Comparison of ENCODE assay signal across 19 cellular contexts in genomic region chr12:81381951-81382350, GRCh38.
A peak's percentile ranks its signal among the peaks of the same experiment; 100 is the strongest.
DNase-seq lines count a peak whose midpoint lies in the region; FAIRE-seq and TF ChIP-seq lines count a peak whose summit lies in the region.
"Had no signal": no experiment of that assay in that cellular context is flagged by ENCODE, and none has a peak within 500 bp of the region (broad histone marks: within the 10 kb centered on the region; RNA-seq: fewer than 3 reads in every experiment).

No MANE protein-coding gene starts in this region.

- H3K27ac ChIP-seq in 22Rv1 (peak overlapping the region; percentile 43), coronary artery (no peak overlapping the region)
- H3K27ac ChIP-seq: BLaER1 treated with 17β-estradiol and CSF1 and Interleukin-3, amounts not matched to agents 10 nM and 100 nM had no signal

- H3K4me3 ChIP-seq in coronary artery: no peak overlapping the region
- H3K4me3 ChIP-seq: BLaER1 treated with 17β-estradiol and CSF1 and Interleukin-3, amounts not matched to agents 10 nM and 100 nM; GM12878; GM23338 had no signal

- DNase-seq in D721Med (ENCODE audit: insufficient read length, low spot score): no peak
- peak; percentile 89 for DNase-seq in NCI-H146 treated with DMSO at 0.1 percent for 48 hours (lab: John Stamatoyannopoulos, UW; ENCODE audit: unreplicated experiment)
- peak; percentile 98 for DNase-seq in NCI-H748 treated with DMSO at 0.1 percent for 48 hours (lab: John Stamatoyannopoulos, UW)
- DNase-seq in coronary artery (ENCODE audit: low spot score): no peak
- DNase-seq in SKM-1 (lab: John Stamatoyannopoulos, UW; ENCODE audit: unreplicated experiment): no peak
- DNase-seq in NCI-H1694 treated with DMSO at 0.1 percent for 48 hours (lab: John Stamatoyannopoulos, UW): no peak
- DNase-seq: CD8-positive, alpha-beta memory T cell; HCEC 1CT; NCI-H1930; NCI-H524 treated with DMSO at 0.1 percent for 48 hours; NK-92 treated with Interleukin-12 subunit alpha and Interleukin-12 subunit beta, amount 100 ng/mL, for 24 hours; Right ventricle myocardium superior; SK-N-SH; T-helper 1 cell; T-helper 9 cell had no signal

- TF ChIP-seq CTCF in 22Rv1 (IDR thresholded peaks at IDR 0.05): no peak
- no peak for TF ChIP-seq CTCF in D721Med (IDR thresholded peaks at IDR 0.05; ENCODE audit: insufficient read depth, missing control alignments)
- TF ChIP-seq CTCF in coronary artery (IDR thresholded peaks at IDR 0.05): no peak

- FAIRE-seq in D721Med (lab: Jason Lieb, UNC): peak; percentile 41
- FAIRE-seq: GM12878 had no signal

Comparison
In these comparisons a context has a peak if more than half of its experiments do, and no peak if none do; other contexts are left out.
1. DNase-seq: peak in NCI-H146 treated with DMSO at 0.1 percent for 48 hours (single experiment) and NCI-H748 treated with DMSO at 0.1 percent for 48 hours (single experiment); none in D721Med (single experiment), coronary artery (single experiment), SKM-1 (single experiment) and NCI-H1694 treated with DMSO at 0.1 percent for 48 hours (single experiment).